Comparison of ENCODE assay signal across 8 cellular contexts in the genomic region with DNA sequence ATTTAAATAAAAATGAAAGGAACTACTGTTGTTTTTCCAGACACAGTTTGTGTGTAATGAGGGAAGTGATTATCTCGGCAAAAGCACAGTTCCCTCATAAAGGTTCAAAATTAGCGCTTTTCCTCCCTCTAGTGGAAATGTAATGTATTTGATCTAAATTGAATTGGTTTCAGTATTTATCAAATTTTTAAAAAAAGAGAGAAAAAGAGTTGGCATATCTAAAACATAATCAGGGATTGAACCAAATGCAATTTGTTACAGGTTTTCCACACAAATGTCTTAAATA. TPM values are rescaled to one million over a fixed set of nuclear protein-coding genes. Genes with fewer than 3 reads are reported as not detected.
DNase-seq lines count a peak whose midpoint lies in the region; ATAC-seq and TF ChIP-seq lines count a peak whose summit lies in the region.

No MANE protein-coding gene starts in this region.

- ATAC-seq in RWPE2 (ENCODE audit: low read depth) (no peak), gastroesophageal sphincter (no peak), esophagus mucosa (no peak), HG03460 (IDR thresholded peaks at IDR 0.05; ENCODE audit: unreplicated experiment) (no peak)

- intact Hi-C loops in testis (cut with DNase I; ENCODE audit: low total_unique reads) = no loop called here

- TF ChIP-seq CTCF in AG04449 (IDR thresholded peaks at IDR 0.05; ENCODE audit: insufficient read depth, low read length, missing control alignments) (peak; percentile 32), RWPE2 (IDR thresholded peaks at IDR 0.05; ENCODE audit: poor library complexity, severe bottlenecking) (peak; percentile 56), gastroesophageal sphincter (IDR thresholded peaks at IDR 0.05) (peak; percentile 19 to 46 (median 36)), testis (IDR thresholded peaks at IDR 0.05) (peak in 2 of 3 experiments; percentile 37 to 48)

- TF ChIP-seq POLR2A in gastroesophageal sphincter (IDR thresholded peaks at IDR 0.05) (no peak), testis (IDR thresholded peaks at IDR 0.05) (no peak)

- H3K4me1 ChIP-seq in RWPE2 (ENCODE audit: insufficient read depth, poor library complexity, severe bottlenecking) (no peaks in the 10 kb centered on the region), gastroesophageal sphincter (peaks cover 0 to 7% (median 0%) of the 10 kb centered on the region in 3 donors), testis (peaks cover 6% of the 10 kb centered on the region)

- H3K27ac ChIP-seq in RWPE2 (ENCODE audit: poor library complexity, severe bottlenecking) = no peak overlapping the region
- H3K27ac ChIP-seq in gastroesophageal sphincter = no peak overlapping the region
- no peak overlapping the region for H3K27ac ChIP-seq in testis

- H3K9me3 ChIP-seq in RWPE2 (ENCODE audit: severe bottlenecking) (no peaks in the 10 kb centered on the region), gastroesophageal sphincter (peaks cover 0 to 15% (median 0%) of the 10 kb centered on the region in 3 donors), testis (no peaks in the 10 kb centered on the region)

- POLR2A ChIA-PET in AG04449 (lab: Yijun Ruan, JAX) = no interaction called here

- DNase-seq in AG04449 (ENCODE audit: low read depth, low spot score) (no peak), H4 (ENCODE audit: low spot score) (peak; percentile 29), RWPE2 (ENCODE audit: low spot score) (no peak), testis (no peak)
- no peak for DNase-seq in NK-92 treated with Interleukin-12 subunit alpha and Interleukin-12 subunit beta, amount 100 ng/mL, for 24 hours (lab: John Stamatoyannopoulos, UW)

- TF ChIP-seq EP300 in gastroesophageal sphincter (IDR thresholded peaks at IDR 0.05) = no peak

- WGBS in gastroesophageal sphincter (ENCODE audit: low coverage in 1 of 2), 2 donors = 2 to 8% methylated on average over 2 of the region's 2 CpGs
- WGBS in testis, 2 donors = 24 to 29% methylated on average over 2 of the region's 2 CpGs

- no peaks in the 10 kb centered on the region for H3K27me3 ChIP-seq in RWPE2 (ENCODE audit: insufficient read depth, poor library complexity, severe bottlenecking)
- H3K27me3 ChIP-seq in gastroesophageal sphincter = no peaks in the 10 kb centered on the region
- H3K27me3 ChIP-seq in testis = no peaks in the 10 kb centered on the region

- CTCF ChIA-PET in AG04449 (lab: Yijun Ruan, JAX) = no interaction called here

- H3K36me3 ChIP-seq in RWPE2 (ENCODE audit: low read depth) (no peaks in the 10 kb centered on the region), gastroesophageal sphincter (no peaks in the 10 kb centered on the region), testis (ENCODE audit: low read depth, missing control alignments) (no peaks in the 10 kb centered on the region)

- H3K4me3 ChIP-seq in AG04449 (ENCODE audit: low read depth, low read length) = no peak overlapping the region
- H3K4me3 ChIP-seq in RWPE2 (ENCODE audit: severe bottlenecking) = no peak overlapping the region
- no peak overlapping the region for H3K4me3 ChIP-seq in gastroesophageal sphincter
- no peak overlapping the region for H3K4me3 ChIP-seq in testis

RNA-seq across cellular contexts. Expression of gene CMPK2, which starts 37.5 kb away (rescaled TPM):
- total RNA-seq in H4 (2014; rRNA removed; shearing (Covaris generic)) = 3.4 and 4.8 TPM in 2 replicates
- 1 to 10 TPM; 3.1 to 7.8 (median 5.4) TPM for total RNA-seq in gastroesophageal sphincter
- 10 to 100 TPM; 15.4 to 16.1 TPM for total RNA-seq in testis
- polyA plus RNA-seq in testis (ENCODE audit: insufficient read depth, low read depth, low replicate concordance) = 11.1 TPM
- total RNA-seq in esophagus mucosa = 2.6 TPM

RNA-seq across cellular contexts. Expression of gene RSAD2, which starts 49.3 kb away (rescaled TPM):
- total RNA-seq in H4 (2014; rRNA removed; shearing (Covaris generic)) = 1.2 and 1.7 TPM in 2 replicates
- 1 to 10 TPM; 1.8 to 7.0 (median 5.7) TPM for total RNA-seq in gastroesophageal sphincter
- 1 to 10 TPM; 4.4 to 5.5 TPM for total RNA-seq in testis
- 2.3 TPM for polyA plus RNA-seq in testis (ENCODE audit: insufficient read depth, low read depth, low replicate concordance)
- total RNA-seq in esophagus mucosa = 1.6 TPM
